Comparison of ENCODE assay signal across 8 cellular contexts in the genomic region with DNA sequence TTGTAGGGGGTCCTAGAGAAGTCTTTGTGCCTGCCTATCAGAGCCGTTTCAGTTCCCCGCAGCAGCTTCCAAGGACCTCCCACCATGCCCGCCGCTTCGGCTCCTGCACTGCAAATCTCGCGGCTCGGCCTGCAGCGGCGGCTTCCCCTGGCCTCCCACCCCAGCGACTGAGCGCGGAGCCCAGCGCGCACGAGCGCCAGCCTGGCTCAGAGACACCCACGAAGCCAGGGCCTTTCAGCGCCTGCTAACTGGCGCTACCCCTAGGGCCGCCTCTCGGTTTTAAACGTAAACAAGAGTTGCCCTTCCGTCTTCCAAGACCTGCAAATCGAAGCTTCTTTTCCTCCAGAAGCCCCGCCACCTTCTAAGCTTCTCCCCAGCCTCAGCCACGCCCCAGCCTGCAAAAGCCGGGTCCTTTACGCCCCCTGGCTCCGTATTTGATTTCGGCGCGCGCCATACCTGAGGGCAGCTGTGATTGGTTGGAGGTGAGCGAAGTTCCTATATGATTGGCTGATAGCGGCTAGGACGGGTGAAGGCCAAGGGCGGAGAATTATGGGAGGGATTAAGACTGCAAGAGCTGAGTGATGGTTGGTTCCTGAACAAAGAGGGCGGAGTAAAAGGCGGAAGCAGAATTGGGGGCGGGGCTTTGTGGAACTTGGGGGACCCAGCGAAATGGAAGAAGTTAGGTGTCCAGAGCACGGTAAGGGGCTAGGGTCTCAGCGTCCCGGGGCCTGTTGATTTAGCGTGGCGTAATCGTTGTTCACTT. TPM values are rescaled to one million over a fixed set of nuclear protein-coding genes. Genes with fewer than 3 reads are reported as not detected.
DNase-seq lines count a peak whose midpoint lies in the region; ATAC-seq and TF ChIP-seq lines count a peak whose summit lies in the region.

Gene TTF2, plus strand, starts transcription at position 649 of the 763 bp plus-strand sequence. Its CDS starts 21 bp downstream, at position 670.

- peaks cover 46% of the 10 kb centered on the region for H3K4me1 Mint-ChIP-seq in activated T-helper 1 cell treated with anti-CD3 and anti-CD28 coated beads, Interleukin-12 subunit alpha, Interleukin-12 subunit beta, Interleukin-2, Interleukin-4 antibody, amounts not matched to agents 30 ng/mL and 10 ng/mL and 1 ng/mL, durations not matched to agents 14 hours and 24 hours and 36 hours (ENCODE audit: low read depth)
- peaks cover 9 to 16% of the 10 kb centered on the region in 2 donors for H3K4me1 Mint-ChIP-seq in natural killer cell

- no peaks in the 10 kb centered on the region for H3K9me3 Mint-ChIP-seq in activated T-helper 1 cell treated with anti-CD3 and anti-CD28 coated beads, Interleukin-12 subunit alpha, Interleukin-12 subunit beta, Interleukin-2, Interleukin-4 antibody, amounts not matched to agents 30 ng/mL and 10 ng/mL and 1 ng/mL, durations not matched to agents 14 hours and 24 hours and 36 hours
- no peaks in the 10 kb centered on the region for H3K9me3 Mint-ChIP-seq in natural killer cell

- H3K36me3 Mint-ChIP-seq in activated T-helper 1 cell treated with anti-CD3 and anti-CD28 coated beads, Interleukin-12 subunit alpha, Interleukin-12 subunit beta, Interleukin-2, Interleukin-4 antibody, amounts not matched to agents 30 ng/mL and 10 ng/mL and 1 ng/mL, durations not matched to agents 14 hours and 24 hours and 36 hours (ENCODE audit: low read depth): peaks cover 31% of the 10 kb centered on the region
- H3K36me3 Mint-ChIP-seq in natural killer cell: no peaks in the 10 kb centered on the region

- no peaks in the 10 kb centered on the region for H3K27me3 Mint-ChIP-seq in activated T-helper 1 cell treated with anti-CD3 and anti-CD28 coated beads, Interleukin-12 subunit alpha, Interleukin-12 subunit beta, Interleukin-2, Interleukin-4 antibody, amounts not matched to agents 30 ng/mL and 10 ng/mL and 1 ng/mL, durations not matched to agents 14 hours and 24 hours and 36 hours (ENCODE audit: insufficient read depth)
- H3K27me3 Mint-ChIP-seq in natural killer cell (ENCODE audit: low read depth in 2 of 2): no peaks in the 10 kb centered on the region

- peak; percentile 99 for DNase-seq in EH (ENCODE audit: low read depth)
- peak; percentile 59 for DNase-seq in GOT3 (lab: John Stamatoyannopoulos, UW)
- peak; percentile 99 for DNase-seq in LHCN-M2 (ENCODE audit: low read depth)
- peak; percentile 99 for DNase-seq in RPMI7951 (ENCODE audit: low read depth)
- DNase-seq in activated T-helper 1 cell treated with anti-CD3 and anti-CD28 coated beads, Interleukin-12 subunit alpha, Interleukin-12 subunit beta, Interleukin-2, Interleukin-4 antibody, amounts not matched to agents 30 ng/mL and 10 ng/mL and 1 ng/mL, durations not matched to agents 14 hours and 24 hours and 36 hours (ENCODE audit: low spot score): peak; percentile 97
- DNase-seq in fibroblast of peridontal ligament (ENCODE audit: extremely low read depth): peak; percentile 97
- DNase-seq in natural killer cell: peak; percentile 90
- peak; percentile 92 to 99 (median 96) for DNase-seq in stimulated activated naive CD4-positive, alpha-beta T cell (lab: John Stamatoyannopoulos, UW)

- no peak within 1 kb of the TSS for H3K27ac Mint-ChIP-seq in activated T-helper 1 cell treated with anti-CD3 and anti-CD28 coated beads, Interleukin-12 subunit alpha, Interleukin-12 subunit beta, Interleukin-2, Interleukin-4 antibody, amounts not matched to agents 30 ng/mL and 10 ng/mL and 1 ng/mL, durations not matched to agents 14 hours and 24 hours and 36 hours
- no peak within 1 kb of the TSS for H3K27ac Mint-ChIP-seq in natural killer cell

- intact Hi-C loops in activated T-helper 1 cell treated with anti-CD3 and anti-CD28 coated beads, Interleukin-12 subunit alpha, Interleukin-12 subunit beta, Interleukin-2, Interleukin-4 antibody, amounts not matched to agents 30 ng/mL and 10 ng/mL and 1 ng/mL, durations not matched to agents 14 hours and 24 hours and 36 hours (cut with micrococcal nuclease): loop anchor here (1.0 to 10.0 kb wide), 23 partner anchors 17 to 921 kb away; partner anchors contain the start of genes CD101, CD2, GDAP2 and MAN1A2
- intact Hi-C loops in natural killer cell (cut with micrococcal nuclease): loop anchor here (1.0 to 2.0 kb wide), 2 partner anchors 323 to 489 kb away; partner anchors contain the start of gene CD58

- no peak for TF ChIP-seq CTCF in natural killer cell (IDR thresholded peaks at IDR 0.05)

- peak; percentile 92 to 98 (median 94) for ATAC-seq in natural killer cell

- H3K4me3 Mint-ChIP-seq in activated T-helper 1 cell treated with anti-CD3 and anti-CD28 coated beads, Interleukin-12 subunit alpha, Interleukin-12 subunit beta, Interleukin-2, Interleukin-4 antibody, amounts not matched to agents 30 ng/mL and 10 ng/mL and 1 ng/mL, durations not matched to agents 14 hours and 24 hours and 36 hours: no peak within 1 kb of the TSS
- no peak within 1 kb of the TSS for H3K4me3 Mint-ChIP-seq in natural killer cell

RNA-seq across cellular contexts. Expression of gene TTF2, which starts in this region (rescaled TPM):
- total RNA-seq in LHCN-M2 (2014; rRNA removed) (22.8 and 26.2 TPM in 2 replicates), natural killer cell (10 to 100 TPM; 17.9 to 24.7 (median 23.9) TPM)
- polyA plus RNA-seq in LHCN-M2 (2012): 9.2 TPM
- 12.8 and 23.4 TPM in 2 replicates for total RNA-seq in RPMI7951 (2014; rRNA removed; shearing (Covaris generic))
- total RNA-seq in activated T-helper 1 cell treated with anti-CD3 and anti-CD28 coated beads, Interleukin-12 subunit alpha, Interleukin-12 subunit beta, Interleukin-2, Interleukin-4 antibody, amounts not matched to agents 30 ng/mL and 10 ng/mL and 1 ng/mL, durations not matched to agents 14 hours and 24 hours and 36 hours: 103 and 114 TPM in 2 replicates

Comparison
In these comparisons a context has a peak if more than half of its experiments do, and no peak if none do; other contexts are left out.
1. Peak in every context shown above with its lines: DNase-seq and ATAC-seq.